ENCODE assay signal across 2 cellular contexts in genomic region chr3:32876920-32877319, GRCh38.
TF ChIP-seq lines count a peak whose summit lies in the region.

No MANE protein-coding gene starts in this region.

TF ChIP-seq in GM23338, 12 proteins besides CTCF, POLR2A, EP300 and RAD21:
- no peak for TF ChIP-seq NANOG (IDR thresholded peaks at IDR 0.05; ENCODE audit: borderline replicate concordance)
- no peak for TF ChIP-seq EZH2phosphoT487 (IDR thresholded peaks at IDR 0.05; ENCODE audit: unreplicated experiment)
- TF ChIP-seq CREB1 (CRISPR knock-in tag; IDR thresholded peaks at IDR 0.05; ENCODE audit: low read depth): no peak
- no peak for TF ChIP-seq JUNB (IDR thresholded peaks at IDR 0.05; ENCODE audit: unreplicated experiment)
- TF ChIP-seq POLR2AphosphoS5 (IDR thresholded peaks at IDR 0.05; ENCODE audit: low read depth): no peak
- TF ChIP-seq ETS1 (IDR thresholded peaks at IDR 0.05): no peak

TF ChIP-seq in HCT116, 20 proteins besides CTCF, POLR2A, EP300 and RAD21:
- TF ChIP-seq FOSL1 (IDR thresholded peaks at IDR 0.05; ENCODE audit: low read depth): no peak
- TF ChIP-seq ZBTB33 (IDR thresholded peaks at IDR 0.05; ENCODE audit: extremely low read depth, insufficient replicate concordance, low read length): no peak
- no peak for TF ChIP-seq JUND (IDR thresholded peaks at IDR 0.05)
- no peak for TF ChIP-seq ELF1 (IDR thresholded peaks at IDR 0.05; ENCODE audit: borderline replicate concordance, low read depth)
- no peak for TF ChIP-seq POLR2AphosphoS5 (IDR thresholded peaks at IDR 0.05; ENCODE audit: low read depth, low read length)
- no peak for TF ChIP-seq EGR1 (IDR thresholded peaks at IDR 0.05; ENCODE audit: low read depth)
- no peak for TF ChIP-seq ZFX (IDR thresholded peaks at IDR 0.05)
- no peak for TF ChIP-seq EZH2 (IDR thresholded peaks at IDR 0.05)
- TF ChIP-seq SRF (IDR thresholded peaks at IDR 0.05; ENCODE audit: low read depth): no peak
- no peak for TF ChIP-seq TCF7L2 (IDR thresholded peaks at IDR 0.05; ENCODE audit: borderline replicate concordance, extremely low read depth, insufficient read depth, insufficient read length)
- TF ChIP-seq CEBPB (IDR thresholded peaks at IDR 0.05; ENCODE audit: low read depth): no peak
- no peak for TF ChIP-seq CBX3 (IDR thresholded peaks at IDR 0.05; ENCODE audit: low read depth)
- no peak for TF ChIP-seq ATF3 (IDR thresholded peaks at IDR 0.05)
- no peak for TF ChIP-seq REST (IDR thresholded peaks at IDR 0.05; ENCODE audit: low read depth)
